In the genomic region with DNA sequence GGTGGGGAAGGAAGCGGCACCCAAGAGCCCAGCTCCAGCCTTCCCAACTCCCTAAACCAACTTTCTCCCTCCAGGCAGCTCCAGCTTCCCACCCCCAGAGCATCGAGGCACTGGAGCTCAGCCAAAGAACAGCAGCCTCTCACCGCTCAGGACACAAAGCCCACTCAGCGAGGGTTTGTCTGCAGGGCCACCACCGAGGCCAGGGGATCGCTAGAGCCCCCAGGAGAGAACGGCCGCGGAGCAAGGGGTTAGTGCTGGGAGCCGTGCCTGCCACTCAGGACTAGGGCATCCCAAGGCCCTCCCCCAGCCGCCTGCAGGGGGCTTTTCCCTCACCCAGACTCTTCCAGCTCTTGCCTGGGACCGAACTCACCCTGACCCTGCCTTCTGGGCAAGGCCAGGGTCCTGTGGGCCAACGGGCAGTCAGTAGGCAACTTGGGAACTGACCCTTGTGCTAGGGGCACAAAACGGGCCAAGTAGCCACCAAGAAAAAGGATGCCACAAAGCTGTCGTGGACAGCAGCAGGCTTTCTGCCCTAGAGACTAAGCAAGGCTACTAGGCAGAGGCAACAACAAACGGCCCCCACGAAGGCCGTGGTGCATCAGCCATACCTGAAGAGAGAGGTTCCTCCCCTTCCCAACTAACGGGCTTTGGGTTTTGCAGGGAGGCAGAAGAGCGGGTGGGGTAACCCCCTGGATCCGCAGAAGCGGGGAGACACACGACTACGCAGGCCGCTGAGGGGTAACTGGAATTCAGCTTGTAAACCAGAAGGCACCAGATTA, we compare ENCODE assay signal across 8 cellular contexts. TPM values are rescaled to one million over a fixed set of nuclear protein-coding genes. Genes with fewer than 3 reads are reported as not detected.
DNase-seq lines count a peak whose midpoint lies in the region; ATAC-seq lines count a peak whose summit lies in the region.

No MANE protein-coding gene starts in this region.

- peak overlapping the region; percentile 100 for H3K4me3 Mint-ChIP-seq in activated CD4-positive, alpha-beta memory T cell treated with anti-CD3 and anti-CD28 coated beads, Interleukin-2, amount 10 ng/mL, durations not matched to agents 7 days and 5 days
- H3K4me3 Mint-ChIP-seq in stimulated activated naive CD8-positive, alpha-beta T cell treated with anti-CD3 and anti-CD28 coated beads, Interleukin-15, amount 100 ng/mL, for 72 hours, result peak overlapping the region; percentile 100

- H3K4me3 ChIP-seq in iPS-15b (ENCODE audit: low read depth, low read length), result peak overlapping the region; percentile 95

- peak overlapping the region; percentile 95 for H3K27ac Mint-ChIP-seq in activated CD4-positive, alpha-beta memory T cell treated with anti-CD3 and anti-CD28 coated beads, Interleukin-2, amount 10 ng/mL, durations not matched to agents 7 days and 5 days
- peak overlapping the region; percentile 80 to 83 for H3K27ac Mint-ChIP-seq in stimulated activated naive CD8-positive, alpha-beta T cell treated with anti-CD3 and anti-CD28 coated beads, Interleukin-15, amount 100 ng/mL, for 72 hours

- H3K36me3 Mint-ChIP-seq in activated CD4-positive, alpha-beta memory T cell treated with anti-CD3 and anti-CD28 coated beads, Interleukin-2, amount 10 ng/mL, durations not matched to agents 7 days and 5 days (ENCODE audit: low read depth), result peaks cover 34% of the 10 kb centered on the region

- H3K27me3 Mint-ChIP-seq in activated CD4-positive, alpha-beta memory T cell treated with anti-CD3 and anti-CD28 coated beads, Interleukin-2, amount 10 ng/mL, durations not matched to agents 7 days and 5 days, result no peaks in the 10 kb centered on the region
- no peaks in the 10 kb centered on the region for H3K27me3 Mint-ChIP-seq in stimulated activated naive CD8-positive, alpha-beta T cell treated with anti-CD3 and anti-CD28 coated beads, Interleukin-15, amount 100 ng/mL, for 72 hours

- peaks cover 41% of the 10 kb centered on the region for H3K4me1 Mint-ChIP-seq in activated CD4-positive, alpha-beta memory T cell treated with anti-CD3 and anti-CD28 coated beads, Interleukin-2, amount 10 ng/mL, durations not matched to agents 7 days and 5 days
- H3K4me1 Mint-ChIP-seq in stimulated activated naive CD8-positive, alpha-beta T cell treated with anti-CD3 and anti-CD28 coated beads, Interleukin-15, amount 100 ng/mL, for 72 hours, result peaks cover 50% of the 10 kb centered on the region

- H3K9me3 Mint-ChIP-seq in activated CD4-positive, alpha-beta memory T cell treated with anti-CD3 and anti-CD28 coated beads, Interleukin-2, amount 10 ng/mL, durations not matched to agents 7 days and 5 days, result no peaks in the 10 kb centered on the region
- H3K9me3 Mint-ChIP-seq in stimulated activated naive CD8-positive, alpha-beta T cell treated with anti-CD3 and anti-CD28 coated beads, Interleukin-15, amount 100 ng/mL, for 72 hours, result no peaks in the 10 kb centered on the region

- peaks cover 3% of the 10 kb centered on the region for H3K4me1 ChIP-seq in iPS-15b (ENCODE audit: control insufficient read depth, insufficient read depth, low read length)

- H3K9me3 ChIP-seq in iPS-15b (ENCODE audit: control insufficient read depth, insufficient read depth, low read length), result peaks cover 5% of the 10 kb centered on the region

- H3K27me3 ChIP-seq in iPS-15b (ENCODE audit: control insufficient read depth, insufficient read depth, low read length), result no peaks in the 10 kb centered on the region

- ATAC-seq in stimulated activated naive CD8-positive, alpha-beta T cell treated with anti-CD3 and anti-CD28 coated beads, Interleukin-15, amount 100 ng/mL, for 72 hours, result no peak

- peak; percentile 26 for DNase-seq in NCI-H2227 (lab: John Stamatoyannopoulos, UW; ENCODE audit: unreplicated experiment)
- DNase-seq in NCI-H2227 treated with DMSO at 0.1 percent for 48 hours (lab: John Stamatoyannopoulos, UW), result no peak
- DNase-seq in activated CD4-positive, alpha-beta memory T cell treated with anti-CD3 and anti-CD28 coated beads, Interleukin-2, amount 10 ng/mL, durations not matched to agents 7 days and 5 days, result no peak
- DNase-seq in stimulated activated naive CD8-positive, alpha-beta T cell treated with anti-CD3 and anti-CD28 coated beads, Interleukin-15, amount 100 ng/mL, for 72 hours, result no peak
- DNase-seq in NCI-H2081 treated with DMSO at 0.1 percent for 48 hours (lab: John Stamatoyannopoulos, UW), result no peak
- DNase-seq in Ammon's horn (ENCODE audit: low spot score), result no peak
- no peak for DNase-seq in GOT3 (lab: John Stamatoyannopoulos, UW)

- CTCF ChIA-PET in activated CD4-positive, alpha-beta memory T cell treated with anti-CD3 and anti-CD28 coated beads, Interleukin-2, amount 10 ng/mL, durations not matched to agents 7 days and 5 days (lab: Charles Lee), result interaction anchor here (1.2 to 4.1 kb wide), 4 partner anchors 12 to 44 kb away, joined by 4 to 31 read pairs (median 6); no protein-coding TSS in a partner anchor

- H3K9ac ChIP-seq in iPS-15b (ENCODE audit: low read depth, low read length), result peak overlapping the region; percentile 65

- peaks cover 9% of the 10 kb centered on the region for H3K36me3 ChIP-seq in iPS-15b (ENCODE audit: control insufficient read depth, insufficient read depth, low read length)

- POLR2A ChIA-PET in activated CD4-positive, alpha-beta memory T cell treated with anti-CD3 and anti-CD28 coated beads, Interleukin-2, amount 10 ng/mL, durations not matched to agents 7 days and 5 days (lab: Charles Lee), result interaction anchor here (0.8 to 10.4 kb wide), 16 partner anchors 8 to 430 kb away, joined by 3 to 201 read pairs (median 6); partner anchors contain the start of genes ARHGAP4, IDH3G, IRAK1 and NAA10

RNA-seq across cellular contexts. Expression of gene HCFC1, which starts 2.3 kb away (rescaled TPM):
- total RNA-seq in activated CD4-positive, alpha-beta memory T cell treated with anti-CD3 and anti-CD28 coated beads, Interleukin-2, amount 10 ng/mL, durations not matched to agents 7 days and 5 days, result 10 to 100 TPM; 88.3 to 93.1 TPM

RNA-seq across cellular contexts. Expression of gene TMEM187, which starts 3.2 kb away (rescaled TPM):
- total RNA-seq in activated CD4-positive, alpha-beta memory T cell treated with anti-CD3 and anti-CD28 coated beads, Interleukin-2, amount 10 ng/mL, durations not matched to agents 7 days and 5 days, result 10 to 100 TPM in 1 of 2 experiments, 1 to 10 TPM in 1; 9.9 to 12.6 TPM

RNA-seq across cellular contexts. Expression of gene RENBP, which starts 24.9 kb away (rescaled TPM):
- 10 to 100 TPM; 12.1 to 12.8 TPM for total RNA-seq in activated CD4-positive, alpha-beta memory T cell treated with anti-CD3 and anti-CD28 coated beads, Interleukin-2, amount 10 ng/mL, durations not matched to agents 7 days and 5 days

RNA-seq across cellular contexts. Expression of gene NAA10, which starts 34.5 kb away (rescaled TPM):
- total RNA-seq in activated CD4-positive, alpha-beta memory T cell treated with anti-CD3 and anti-CD28 coated beads, Interleukin-2, amount 10 ng/mL, durations not matched to agents 7 days and 5 days, result 10 to 100 TPM; 63.1 to 63.7 TPM

RNA-seq across cellular contexts. Expression of gene ARHGAP4, which starts 43.2 kb away (rescaled TPM):
- total RNA-seq in activated CD4-positive, alpha-beta memory T cell treated with anti-CD3 and anti-CD28 coated beads, Interleukin-2, amount 10 ng/mL, durations not matched to agents 7 days and 5 days, result 100 to 1,000 TPM; 262 to 267 TPM
